ENCODE assay signal across 8 cellular contexts in the genomic region with DNA sequence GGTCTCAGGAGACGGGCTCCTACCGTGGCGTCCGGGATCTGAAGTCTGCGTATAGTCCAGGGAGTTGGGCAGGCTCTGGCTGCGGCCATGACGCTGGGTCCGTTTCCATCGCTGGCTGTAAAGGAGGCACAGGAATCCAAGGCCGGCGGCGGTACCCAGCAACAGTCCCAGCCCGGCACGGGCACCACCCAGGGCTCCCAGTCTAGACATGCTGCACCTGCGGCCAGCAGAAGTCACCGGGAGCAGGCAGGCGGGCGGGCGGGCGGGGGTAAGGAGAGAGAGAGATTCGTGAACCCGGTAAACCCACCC. TPM values are rescaled to one million over a fixed set of nuclear protein-coding genes. Genes with fewer than 3 reads are reported as not detected.
DNase-seq lines count a peak whose midpoint lies in the region; ATAC-seq and TF ChIP-seq lines count a peak whose summit lies in the region.

No MANE protein-coding gene starts in this region.

- H3K4me1 ChIP-seq in HUES48 (ENCODE audit: control insufficient read depth, insufficient read depth, low read length) (peaks cover 5% of the 10 kb centered on the region; the same call in 1 of the 2 replicates), iPS DF 6.9 (ENCODE audit: control insufficient read depth, insufficient read depth, low read length) (no peaks in the 10 kb centered on the region)

- H3K9me3 Mint-ChIP-seq in activated naive CD8-positive, alpha-beta T cell treated with anti-CD3 and anti-CD28 coated beads for 36 hours: no peaks in the 10 kb centered on the region

- DNase-seq in activated naive CD8-positive, alpha-beta T cell treated with anti-CD3 and anti-CD28 coated beads for 36 hours: no peak
- DNase-seq in iPS DF 6.9 (ENCODE audit: low read depth, low spot score): no peak
- no peak for DNase-seq in occipital lobe (lab: John Stamatoyannopoulos, UW)
- no peak for DNase-seq in GM10266 (ENCODE audit: extremely low spot score)

- H3K27ac ChIP-seq in HUES48 (ENCODE audit: low read depth, low read length) (peak overlapping the region; percentile 63), iPS DF 6.9 (ENCODE audit: low read length) (no peak overlapping the region), skin epidermis (peak overlapping the region; percentile 7 to 94 (median 84))

- H3K27me3 Mint-ChIP-seq in activated naive CD8-positive, alpha-beta T cell treated with anti-CD3 and anti-CD28 coated beads for 36 hours: no peaks in the 10 kb centered on the region

- H3K4me3 ChIP-seq in HUES48 (ENCODE audit: low read depth, low read length) (peak overlapping the region; percentile 90), iPS DF 6.9 (ENCODE audit: low read length) (peak overlapping the region; percentile 70; the same call in 1 of the 2 replicates), skin epidermis (peak overlapping the region; percentile 80 to 97 (median 82))

- peak overlapping the region; percentile 91 for H3K4me3 Mint-ChIP-seq in activated naive CD8-positive, alpha-beta T cell treated with anti-CD3 and anti-CD28 coated beads for 36 hours

- ATAC-seq in GM18498 (IDR thresholded peaks at IDR 0.05; ENCODE audit: unreplicated experiment): peak; percentile 4
- ATAC-seq in GM21717 (IDR thresholded peaks at IDR 0.05; ENCODE audit: unreplicated experiment): no peak

- H3K36me3 ChIP-seq in HUES48 (ENCODE audit: control insufficient read depth, insufficient read depth, low read length): peaks cover 23% of the 10 kb centered on the region
- no peaks in the 10 kb centered on the region for H3K36me3 ChIP-seq in iPS DF 6.9 (ENCODE audit: control insufficient read depth, insufficient read depth, low read length)

- WGBS in iPS DF 6.9 (ENCODE audit: insufficient coverage, insufficient read length): no CpG with 5 or more reads among the region's 22 CpGs

- H3K9me3 ChIP-seq in HUES48 (ENCODE audit: control insufficient read depth, insufficient read depth, low read length) (no peaks in the 10 kb centered on the region), iPS DF 6.9 (ENCODE audit: control insufficient read depth, insufficient read depth, low read length) (no peaks in the 10 kb centered on the region)

- H3K36me3 Mint-ChIP-seq in activated naive CD8-positive, alpha-beta T cell treated with anti-CD3 and anti-CD28 coated beads for 36 hours: peaks cover 16% of the 10 kb centered on the region

- H3K4me1 Mint-ChIP-seq in activated naive CD8-positive, alpha-beta T cell treated with anti-CD3 and anti-CD28 coated beads for 36 hours: peaks cover 28% of the 10 kb centered on the region

- H3K27ac Mint-ChIP-seq in activated naive CD8-positive, alpha-beta T cell treated with anti-CD3 and anti-CD28 coated beads for 36 hours: peak overlapping the region; percentile 98

- H3K9ac ChIP-seq in HUES48 (ENCODE audit: low read depth, low read length): no peak overlapping the region

- no peak for TF ChIP-seq CTCF in GM10266 (IDR thresholded peaks at IDR 0.05; ENCODE audit: control insufficient read depth, insufficient read depth, low read depth, missing control alignments)

- H3K27me3 ChIP-seq in HUES48 (ENCODE audit: control insufficient read depth, insufficient read depth, low read length) (no peaks in the 10 kb centered on the region), iPS DF 6.9 (ENCODE audit: control insufficient read depth, insufficient read depth, low read length) (no peaks in the 10 kb centered on the region)

RNA-seq across cellular contexts. Expression of a gene that starts 0.5 kb away (rescaled TPM):
- total RNA-seq in activated naive CD8-positive, alpha-beta T cell treated with anti-CD3 and anti-CD28 coated beads for 36 hours: 10 to 100 TPM; 32.0 to 32.4 TPM
- total RNA-seq in occipital lobe: 15.0 TPM

RNA-seq across cellular contexts. Expression of a gene that starts 9.3 kb away (rescaled TPM):
- total RNA-seq in activated naive CD8-positive, alpha-beta T cell treated with anti-CD3 and anti-CD28 coated beads for 36 hours: 10 to 100 TPM; 35.2 to 35.9 TPM
- 1.9 TPM for total RNA-seq in occipital lobe

RNA-seq across cellular contexts. Expression of a gene that starts 15.3 kb away (rescaled TPM):
- under 1 TPM; 0.43 to 0.50 TPM for total RNA-seq in activated naive CD8-positive, alpha-beta T cell treated with anti-CD3 and anti-CD28 coated beads for 36 hours
- not detected for total RNA-seq in occipital lobe

RNA-seq across cellular contexts. Expression of a gene that starts 52.4 kb away (rescaled TPM):
- 10 to 100 TPM; 20.1 to 20.8 TPM for total RNA-seq in activated naive CD8-positive, alpha-beta T cell treated with anti-CD3 and anti-CD28 coated beads for 36 hours
- total RNA-seq in occipital lobe: 21.8 TPM

RNA-seq across cellular contexts. Expression of a gene that starts 52.7 kb away (rescaled TPM):
- 10 to 100 TPM; 39.8 to 41.7 TPM for total RNA-seq in activated naive CD8-positive, alpha-beta T cell treated with anti-CD3 and anti-CD28 coated beads for 36 hours
- total RNA-seq in occipital lobe: 12.8 TPM

Comparison
In these comparisons a context has a peak if more than half of its experiments do, and no peak if none do; other contexts are left out.
1. RNA of a gene that starts 9.3 kb away (total RNA-seq): 35.2 to 35.9 TPM in activated naive CD8-positive, alpha-beta T cell treated with anti-CD3 and anti-CD28 coated beads for 36 hours; 1.9 TPM in occipital lobe (single experiment); every median in the first group is over 10 times any median in the second.
2. Peak in every context shown above with its lines, with median percentiles within 50 percentile points of each other: H3K4me3 ChIP-seq.